ENCODE assay signal across 20 cellular contexts in the genomic region with DNA sequence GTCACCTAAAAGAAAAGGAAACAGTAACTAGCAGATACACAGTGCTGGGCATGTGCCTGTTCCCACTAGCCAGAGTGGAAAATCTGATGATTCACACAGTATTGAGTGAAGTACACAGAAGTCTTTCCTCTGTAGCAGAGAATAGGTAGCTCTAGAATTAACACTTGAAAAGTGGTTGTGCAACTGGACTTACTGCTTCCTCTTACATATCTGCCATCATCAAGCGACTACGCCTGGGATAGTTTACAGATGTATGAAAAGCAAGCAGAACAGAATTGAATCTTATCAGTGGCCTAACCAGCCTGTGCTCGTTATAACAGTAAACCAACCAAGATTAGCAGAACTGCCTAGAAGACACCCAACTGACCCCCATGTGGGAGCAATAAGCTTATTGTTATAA.
DNase-seq lines count a peak whose midpoint lies in the region; ATAC-seq, FAIRE-seq and TF ChIP-seq lines count a peak whose summit lies in the region.
"Had no signal": no experiment of that assay in that cellular context is flagged by ENCODE, and none has a peak within 500 bp of the region (broad histone marks: within the 10 kb centered on the region; RNA-seq: fewer than 3 reads in every experiment).

No MANE protein-coding gene starts in this region.

- FAIRE-seq in pancreas (lab: Jason Lieb, UNC): no peak

- no peaks in the 10 kb centered on the region for H3K9me3 ChIP-seq in pancreas

- intact Hi-C loops in pancreas (cut with DNase I): no loop called here

- TF ChIP-seq POLR2A in erythroblast (IDR thresholded peaks at IDR 0.05; ENCODE audit: low read length): no peak

- WGBS in pancreas, 2 donors: 27 to 46% methylated on average over 3 of the region's 3 CpGs

- no peak for TF ChIP-seq CTCF in pancreas (IDR thresholded peaks at IDR 0.05)

- DNase-seq in LHCN-M2 (ENCODE audit: low read depth): peak; percentile 11
- DNase-seq in SKM-1 (lab: John Stamatoyannopoulos, UW; ENCODE audit: unreplicated experiment): peak; percentile 51
- peak; percentile 31 to 78 for DNase-seq in erythroblast (lab: John Stamatoyannopoulos, UW)
- peak in 3 of 6 donors; percentile 7 to 20 (median 17) for DNase-seq in pancreas
- DNase-seq in nucleus accumbens (lab: John Stamatoyannopoulos, UW): no peak
- no peak for DNase-seq in middle frontal gyrus (ENCODE audit: extremely low spot score, low spot score)
- no peak for DNase-seq in NCI-H2081 (lab: John Stamatoyannopoulos, UW)
- DNase-seq in NCI-H524 (lab: John Stamatoyannopoulos, UW): no peak
- DNase-seq: activated CD8-positive, alpha-beta memory T cell treated with anti-CD3 and anti-CD28 coated beads, Interleukin-2, amount 50 U/mL, for 48 hours; activated naive CD4-positive, alpha-beta T cell treated with anti-CD3 and anti-CD28 coated beads, Interleukin-2, amount 10 ng/mL, durations not matched to agents 7 days and 5 days; caudate nucleus; DMS153; endodermal cell; GOT3; islet precursor cell; NCI-H146; NCI-H510A; posterior cingulate gyrus; stimulated activated CD4-positive, alpha-beta T cell treated with anti-CD3 and anti-CD28 coated beads, Interleukin-12 subunit alpha, Interleukin-12 subunit beta, amount 100 ng/mL, for 4 hours had no signal

- H3K4me1 ChIP-seq in pancreas: peaks cover 0 to 9% (median 0%) of the 10 kb centered on the region in 3 donors

- H3K27ac ChIP-seq in pancreas: peak overlapping the region in 2 of 4 donors; percentile 13 to 66

- no peaks in the 10 kb centered on the region for H3K36me3 ChIP-seq in pancreas

- ATAC-seq in pancreas: peak; percentile 93 to 98 (median 96)
- ATAC-seq: Panc1 had no signal

- H3K4me3 ChIP-seq in pancreas: no peak overlapping the region

- H3K27me3 ChIP-seq in pancreas: no peaks in the 10 kb centered on the region

Comparison
In these comparisons a context has a peak if more than half of its experiments do, and no peak if none do; other contexts are left out.
1. DNase-seq: peak in LHCN-M2 (single experiment), SKM-1 (single experiment) and erythroblast (2 of 2); none in nucleus accumbens (0 of 56), middle frontal gyrus (single experiment), NCI-H2081 (0 of 2) and NCI-H524 (0 of 2).